1 cellular context compared by ENCODE assay signal in genomic region chr2:121530563-121531334, GRCh38.
TF ChIP-seq lines count a peak whose summit lies in the region.

Gene RNU4ATAC (plus strand): TSS chr2:121530880.

TF ChIP-seq in HEK293, 187 proteins besides CTCF, POLR2A, EP300 and RAD21 (continued from another document and continues in another):
- no peak for TF ChIP-seq ELK4 (IDR thresholded peaks at IDR 0.05; ENCODE audit: borderline replicate concordance, low read depth, low read length)
- TF ChIP-seq SP3 (tag by site-specific recombination; IDR thresholded peaks at IDR 0.05) = peak; percentile 24; the same call in 1 of the 2 replicates
- no peak for TF ChIP-seq ZNF624 (tag by site-specific recombination; IDR thresholded peaks at IDR 0.05)
- no peak; the same call in 1 of the 2 replicates for TF ChIP-seq TCF7L2 (IDR thresholded peaks at IDR 0.05; ENCODE audit: borderline replicate concordance, low read depth, low read length)
- no peak for TF ChIP-seq ZNF26 (tag by site-specific recombination; IDR thresholded peaks at IDR 0.05)
- peak; percentile 96 for TF ChIP-seq ZNF660 (tag by site-specific recombination; IDR thresholded peaks at IDR 0.05)
- TF ChIP-seq ZFP37 (tag by site-specific recombination; IDR thresholded peaks at IDR 0.05) = peak; percentile 84; the same call in 1 of the 2 replicates
- TF ChIP-seq ZBTB26 (tag by site-specific recombination; optimal IDR thresholded peaks at IDR 0.05) = peak; percentile 15
- no peak for TF ChIP-seq ZNF280D (tag by site-specific recombination; IDR thresholded peaks at IDR 0.05)
- no peak for TF ChIP-seq ZNF785 (tag by site-specific recombination; IDR thresholded peaks at IDR 0.05)
- TF ChIP-seq ZNF548 (tag by site-specific recombination; IDR thresholded peaks at IDR 0.05) = no peak
- TF ChIP-seq ZNF692 (tag by site-specific recombination; IDR thresholded peaks at IDR 0.05) = peak; percentile 92
- TF ChIP-seq ZBTB17 (tag by site-specific recombination; IDR thresholded peaks at IDR 0.05) = peak; percentile 67; the same call in 1 of the 2 replicates
- TF ChIP-seq PRDM1 (tag by site-specific recombination; IDR thresholded peaks at IDR 0.05) = peak; percentile 86
- TF ChIP-seq ZNF211 (tag by site-specific recombination; IDR thresholded peaks at IDR 0.05; ENCODE audit: low read depth) = no peak
- TF ChIP-seq ZNF274 (IDR thresholded peaks at IDR 0.05; ENCODE audit: low read length) = no peak
- TF ChIP-seq ZNF274 (tag by site-specific recombination; IDR thresholded peaks at IDR 0.05; ENCODE audit: borderline replicate concordance) = no peak
- no peak for TF ChIP-seq ZBTB6 (tag by site-specific recombination; IDR thresholded peaks at IDR 0.05)
- TF ChIP-seq ZNF580 (tag by site-specific recombination; IDR thresholded peaks at IDR 0.05) = peak; percentile 70; the same call in 1 of the 2 replicates
- TF ChIP-seq ZXDB (tag by site-specific recombination; IDR thresholded peaks at IDR 0.05) = no peak; the same call in 1 of the 2 replicates
- TF ChIP-seq ZNF366 (tag by site-specific recombination; conservative IDR thresholded peaks at IDR 0.05) = peak; percentile 94
- no peak for TF ChIP-seq ZBTB10 (tag by site-specific recombination; IDR thresholded peaks at IDR 0.05)
- no peak for TF ChIP-seq ZNF266 (tag by site-specific recombination; IDR thresholded peaks at IDR 0.05; ENCODE audit: low read depth)
- no peak for TF ChIP-seq ZNF223 (tag by site-specific recombination; IDR thresholded peaks at IDR 0.05)
- TF ChIP-seq ZNF518A (tag by site-specific recombination; conservative IDR thresholded peaks at IDR 0.05; ENCODE audit: low read depth) = no peak
- 0 out of 2 replicates have a peak, but pooled peaks have one; percentile 8 for TF ChIP-seq EGR2 (tag by site-specific recombination; IDR thresholded peaks at IDR 0.05; ENCODE audit: low read depth)
- no peak for TF ChIP-seq ZNF426 (tag by site-specific recombination; IDR thresholded peaks at IDR 0.05)
- TF ChIP-seq ZNF561 (tag by site-specific recombination; IDR thresholded peaks at IDR 0.05; ENCODE audit: borderline replicate concordance) = 0 out of 2 replicates have a peak, but pooled peaks have one; percentile 25
- TF ChIP-seq ZNF629 (tag by site-specific recombination; IDR thresholded peaks at IDR 0.05) = peak; percentile 86
- peak; percentile 16; the same call in 1 of the 2 replicates for TF ChIP-seq ZBTB11 (tag by site-specific recombination; conservative IDR thresholded peaks at IDR 0.05; ENCODE audit: low read depth)
- no peak for TF ChIP-seq SALL2 (tag by site-specific recombination; IDR thresholded peaks at IDR 0.05; ENCODE audit: borderline replicate concordance)
- TF ChIP-seq ZNF433 (tag by site-specific recombination; IDR thresholded peaks at IDR 0.05; ENCODE audit: low read depth) = no peak
- no peak for TF ChIP-seq ZFP3 (tag by site-specific recombination; IDR thresholded peaks at IDR 0.05; ENCODE audit: low read depth)
- no peak; the same call in none of the 2 replicates for TF ChIP-seq ZEB2 (tag by site-specific recombination; IDR thresholded peaks at IDR 0.05)
